Comparison of ENCODE assay signal across 22 cellular contexts in genomic region chr2:173386441-173387044, GRCh38.
"Had no signal": no experiment of that assay in that cellular context is flagged by ENCODE, and none has a peak within 500 bp of the region (broad histone marks: within the 10 kb centered on the region; RNA-seq: fewer than 3 reads in every experiment).

No MANE protein-coding gene starts in this region.

- H3K36me3 ChIP-seq: colonic mucosa, esophagus muscularis mucosa, thyroid gland had no signal

- H3K27me3 Mint-ChIP-seq: activated B cell treated with CpG ODN at 0.5 μM for 24 hours; activated CD4-positive, alpha-beta T cell treated with anti-CD3 and anti-CD28 coated beads for 36 hours; activated T-helper 17 cell treated with anti-CD3 and anti-CD28 coated beads, Interleukin-2, amount 50 U/mL, for 72 hours; memory B cell had no signal

- H3K27me3 ChIP-seq: colonic mucosa, esophagus muscularis mucosa, hepatocyte, thyroid gland had no signal

- H3K4me3 ChIP-seq: colonic mucosa, dorsolateral prefrontal cortex, esophagus muscularis mucosa, hepatocyte, thyroid gland had no signal

- H3K4me3 Mint-ChIP-seq: activated B cell treated with CpG ODN at 0.5 μM for 24 hours; activated CD4-positive, alpha-beta T cell treated with anti-CD3 and anti-CD28 coated beads for 36 hours; activated naive CD8-positive, alpha-beta T cell treated with anti-CD3 and anti-CD28 coated beads for 36 hours; activated T-cell treated with anti-CD3 and anti-CD28 coated beads, Interleukin-2, amount 50 U/mL, for 24 hours; activated T-helper 17 cell treated with anti-CD3 and anti-CD28 coated beads, Interleukin-2, amount 50 U/mL, for 72 hours; effector memory CD8-positive, alpha-beta T cell; memory B cell; nephron had no signal

- H3K9me3 Mint-ChIP-seq: activated B cell treated with CpG ODN at 0.5 μM for 24 hours; activated T-cell treated with anti-CD3 and anti-CD28 coated beads, Interleukin-2, amount 50 U/mL, for 24 hours; activated T-helper 17 cell treated with anti-CD3 and anti-CD28 coated beads, Interleukin-2, amount 50 U/mL, for 72 hours; effector memory CD8-positive, alpha-beta T cell had no signal

- ATAC-seq: activated CD4-positive, alpha-beta T cell treated with anti-CD3 and anti-CD28 coated beads for 36 hours; activated T-helper 17 cell treated with anti-CD3 and anti-CD28 coated beads, Interleukin-2, amount 50 U/mL, for 72 hours; effector memory CD8-positive, alpha-beta T cell; stimulated activated naive CD8-positive, alpha-beta T cell treated with anti-CD3 and anti-CD28 coated beads, Interleukin-15, Interleukin-2, amounts not matched to agents 100 U/mL and 50 U/mL, for 24 hours had no signal

- DNase-seq: activated B cell treated with CpG ODN at 0.5 μM for 24 hours; activated CD4-positive, alpha-beta T cell treated with anti-CD3 and anti-CD28 coated beads for 36 hours; activated CD4-positive, alpha-beta T cell treated with anti-CD3 and anti-CD28 coated beads, Interleukin-2, amount 50 U/mL, for 4 hours; activated CD8-positive, alpha-beta memory T cell treated with anti-CD3 and anti-CD28 coated beads for 24 hours; activated CD8-positive, alpha-beta memory T cell treated with anti-CD3 and anti-CD28 coated beads, Interleukin-2, amount 50 U/mL, for 4 hours; activated naive CD4-positive, alpha-beta T cell; activated naive CD8-positive, alpha-beta T cell treated with anti-CD3 and anti-CD28 coated beads for 36 hours; activated T-cell treated with anti-CD3 and anti-CD28 coated beads, Interleukin-2, amount 50 U/mL, for 24 hours; colonic mucosa; dorsolateral prefrontal cortex; effector memory CD8-positive, alpha-beta T cell; glutamatergic neuron; posterior cingulate gyrus; stimulated activated CD4-positive, alpha-beta T cell treated with anti-CD3 and anti-CD28 coated beads, Interleukin-4, amount 100 ng/mL, for 24 hours; stimulated activated naive CD8-positive, alpha-beta T cell treated with anti-CD3 and anti-CD28 coated beads, Interleukin-15, Interleukin-2, amounts not matched to agents 100 U/mL and 50 U/mL, for 24 hours; T-helper 9 cell; thyroid gland had no signal

- H3K4me1 ChIP-seq: colonic mucosa, esophagus muscularis mucosa, thyroid gland had no signal

- H3K4me1 Mint-ChIP-seq: activated B cell treated with CpG ODN at 0.5 μM for 24 hours; activated CD4-positive, alpha-beta T cell treated with anti-CD3 and anti-CD28 coated beads for 36 hours; activated naive CD8-positive, alpha-beta T cell treated with anti-CD3 and anti-CD28 coated beads for 36 hours; activated T-helper 17 cell treated with anti-CD3 and anti-CD28 coated beads, Interleukin-2, amount 50 U/mL, for 72 hours; memory B cell; nephron had no signal

- H3K27ac Mint-ChIP-seq: activated B cell treated with CpG ODN at 0.5 μM for 24 hours; activated CD4-positive, alpha-beta T cell treated with anti-CD3 and anti-CD28 coated beads for 36 hours; activated naive CD8-positive, alpha-beta T cell treated with anti-CD3 and anti-CD28 coated beads for 36 hours; activated T-cell treated with anti-CD3 and anti-CD28 coated beads, Interleukin-2, amount 50 U/mL, for 24 hours; activated T-helper 17 cell treated with anti-CD3 and anti-CD28 coated beads, Interleukin-2, amount 50 U/mL, for 72 hours; effector memory CD8-positive, alpha-beta T cell; memory B cell had no signal

- H3K9me3 ChIP-seq: colonic mucosa, thyroid gland had no signal

- H3K27ac ChIP-seq: colonic mucosa, dorsolateral prefrontal cortex, esophagus muscularis mucosa, hepatocyte, thyroid gland had no signal
